In genomic region chr5:114412509-114413171, GRCh38 we compare ENCODE assay signal across 12 cellular contexts. TPM values are rescaled to one million over a fixed set of nuclear protein-coding genes. Genes with fewer than 3 reads are reported as not detected.
DNase-seq lines count a peak whose midpoint lies in the region; ATAC-seq and TF ChIP-seq lines count a peak whose summit lies in the region.
"Had no signal": no experiment of that assay in that cellular context is flagged by ENCODE, and none has a peak within 500 bp of the region (broad histone marks: within the 10 kb centered on the region; RNA-seq: fewer than 3 reads in every experiment).

No MANE protein-coding gene starts in this region.

- H3K4me3 ChIP-seq in AG04450 (ENCODE audit: low read depth, low read length) (no peak overlapping the region), thyroid gland (replicated peaks in 1 of 3) (no peak overlapping the region), suprapubic skin (no peak overlapping the region)
- H3K4me3 ChIP-seq: heart left ventricle had no signal

- H3K4me1 ChIP-seq in thyroid gland (no peaks in the 10 kb centered on the region), suprapubic skin (no peaks in the 10 kb centered on the region)
- H3K4me1 ChIP-seq: heart left ventricle had no signal

- peak; percentile 50 for ATAC-seq in HG02870 (IDR thresholded peaks at IDR 0.05; ENCODE audit: unreplicated experiment)
- ATAC-seq: heart left ventricle, right cardiac atrium had no signal

- intact Hi-C loops in thyroid gland (cut with DNase I), result no loop called here

- H3K36me3 ChIP-seq in thyroid gland, result no peaks in the 10 kb centered on the region
- H3K36me3 ChIP-seq in suprapubic skin, result no peaks in the 10 kb centered on the region
- H3K36me3 ChIP-seq: heart left ventricle had no signal

- WGBS in thyroid gland, 2 donors, result 75 to 81% methylated on average over 1 of the region's 1 CpG
- WGBS in suprapubic skin, result 19% methylated on average over 1 of the region's 1 CpG

- POLR2A ChIA-PET in AG04450 (lab: Yijun Ruan, JAX), result no interaction called here

- H3K9me3 ChIP-seq in AG04450 (ENCODE audit: control insufficient read depth, insufficient read depth, low read length) (no peaks in the 10 kb centered on the region), thyroid gland (no peaks in the 10 kb centered on the region), suprapubic skin (no peaks in the 10 kb centered on the region)
- H3K9me3 ChIP-seq: heart left ventricle had no signal

- H3K27me3 ChIP-seq in AG04450 (ENCODE audit: control insufficient read depth, insufficient read depth, low read length), result no peaks in the 10 kb centered on the region
- H3K27me3 ChIP-seq in thyroid gland, result no peaks in the 10 kb centered on the region
- no peaks in the 10 kb centered on the region for H3K27me3 ChIP-seq in suprapubic skin
- H3K27me3 ChIP-seq: heart left ventricle had no signal

- TF ChIP-seq EP300 in suprapubic skin (IDR thresholded peaks at IDR 0.05), result no peak

- TF ChIP-seq POLR2A in thyroid gland (IDR thresholded peaks at IDR 0.05), result no peak
- no peak for TF ChIP-seq POLR2A in suprapubic skin (IDR thresholded peaks at IDR 0.05)

- TF ChIP-seq CTCF in AG04450 (IDR thresholded peaks at IDR 0.05; ENCODE audit: low read depth, low read length), result no peak
- TF ChIP-seq CTCF in thyroid gland (IDR thresholded peaks at IDR 0.05), result no peak
- no peak for TF ChIP-seq CTCF in suprapubic skin (IDR thresholded peaks at IDR 0.05)

- DNase-seq in AG04450 (ENCODE audit: low read depth, low spot score) (peak; percentile 74), RPMI7951 (ENCODE audit: low read depth) (peak; percentile 17), fibroblast of peridontal ligament (ENCODE audit: extremely low read depth) (peak; percentile 92), thyroid gland (no peak), GDM1 (lab: John Stamatoyannopoulos, UW) (no peak), midbrain (lab: John Stamatoyannopoulos, UW) (no peak), suprapubic skin (ENCODE audit: low spot score in 2 of 2) (no peak)
- DNase-seq: activated T-cell treated with anti-CD3 and anti-CD28 coated beads for 4 hours, heart left ventricle, right cardiac atrium had no signal

- H3K27ac ChIP-seq in AG04450 (ENCODE audit: low read depth, low read length), result peak overlapping the region; percentile 70
- H3K27ac ChIP-seq in thyroid gland, result no peak overlapping the region
- no peak overlapping the region for H3K27ac ChIP-seq in suprapubic skin
- H3K27ac ChIP-seq: heart left ventricle had no signal

- CTCF ChIA-PET in AG04450 (lab: Charles Lee), result no interaction called here

RNA-seq across cellular contexts. Expression of gene KCNN2, which starts 50.8 kb away (rescaled TPM):
- 0.86 and 1.2 TPM in 2 replicates for polyA plus RNA-seq in AG04450 (2011; rRNA removed)
- polyA minus RNA-seq in AG04450 (2011; rRNA and poly(A)+ RNA removed), result 1.1 and 1.3 TPM in 2 replicates
- not detected in 2 replicates for total RNA-seq in RPMI7951 (2014; rRNA removed; shearing (Covaris generic))
- total RNA-seq in thyroid gland (under 1 TPM in 2 of 4 donors, not detected in 2; 0.27 to 0.34 TPM), suprapubic skin (1 to 10 TPM in 3 of 4 donors, under 1 TPM in 1; 0.62 to 3.2 (median 2.0) TPM)
- total RNA-seq: mononuclear cell had no signal

Comparison
In these comparisons a context has a peak if more than half of its experiments do, and no peak if none do; other contexts are left out.
1. DNase-seq: peak in AG04450 (single experiment), RPMI7951 (single experiment) and fibroblast of peridontal ligament (single experiment); none in thyroid gland (0 of 2), GDM1 (single experiment), midbrain (single experiment) and suprapubic skin (0 of 2).